ENCODE assay signal across 8 cellular contexts in genomic region chr16:85557976-85558589, GRCh38. TPM values are rescaled to one million over a fixed set of nuclear protein-coding genes. Genes with fewer than 3 reads are reported as not detected.
A peak's percentile ranks its signal among the peaks of the same experiment; 100 is the strongest.
DNase-seq lines count a peak whose midpoint lies in the region; ATAC-seq and TF ChIP-seq lines count a peak whose summit lies in the region.

No MANE protein-coding gene starts in this region.

- no peak for TF ChIP-seq POLR2A in esophagus muscularis mucosa (IDR thresholded peaks at IDR 0.05; ENCODE audit: low read depth)

- ATAC-seq in stimulated activated naive CD8-positive, alpha-beta T cell treated with anti-CD3 and anti-CD28 coated beads, Interleukin-15, Interleukin-2, amounts not matched to agents 100 U/mL and 50 U/mL, for 24 hours, result no peak
- ATAC-seq in HG02678 (IDR thresholded peaks at IDR 0.05; ENCODE audit: unreplicated experiment), result no peak

- H2AFZ ChIP-seq in OCI-LY7 (ENCODE audit: low read length) (no peak overlapping the region), trophoblast cell (ENCODE audit: insufficient read depth, low read length, poor library complexity) (no peak overlapping the region)

- H4K20me1 ChIP-seq in OCI-LY7 (ENCODE audit: insufficient read depth, low read length), result no peaks in the 10 kb centered on the region

- peaks cover 41% of the 10 kb centered on the region for H3K79me1 ChIP-seq in trophoblast cell (ENCODE audit: low read length)

- H3K79me2 ChIP-seq in OCI-LY7 (ENCODE audit: insufficient read depth, low read depth, low read length) (peaks cover 7% of the 10 kb centered on the region; the same call in 1 of the 2 replicates), trophoblast cell (ENCODE audit: control insufficient read depth, insufficient read depth, low read length, poor library complexity) (peaks cover 28% of the 10 kb centered on the region)

- no peaks in the 10 kb centered on the region for H3K27me3 ChIP-seq in esophagus muscularis mucosa
- H3K27me3 ChIP-seq in trophoblast cell (ENCODE audit: insufficient read depth, low read length), result no peaks in the 10 kb centered on the region

- H3K27ac ChIP-seq in OCI-LY7 (ENCODE audit: low read depth, low read length, poor library complexity, severe bottlenecking) (no peak overlapping the region), esophagus muscularis mucosa (replicated peaks in 1 of 4) (peak overlapping the region; percentile 79 to 88 (median 84)), trophoblast cell (ENCODE audit: low read depth, low read length) (peak overlapping the region; percentile 73)

- peak overlapping the region; percentile 72 for H3K27ac Mint-ChIP-seq in stimulated activated naive CD8-positive, alpha-beta T cell treated with anti-CD3 and anti-CD28 coated beads, Interleukin-15, Interleukin-2, amounts not matched to agents 100 ng/mL and 50 ng/mL, for 24 hours

- H4K12ac ChIP-seq in trophoblast cell (ENCODE audit: low read depth, low read length), result no peak overlapping the region

- H2BK5ac ChIP-seq in trophoblast cell (ENCODE audit: low read depth, low read length, poor library complexity), result peak overlapping the region; percentile 31

- H4K8ac ChIP-seq in trophoblast cell (ENCODE audit: low read depth, low read length), result peak overlapping the region; percentile 39

- H3K4me3 ChIP-seq in OCI-LY7 (ENCODE audit: low read depth, low read length, poor library complexity, severe bottlenecking), result peak overlapping the region; percentile 74
- H3K4me3 ChIP-seq in esophagus muscularis mucosa, result peak overlapping the region; percentile 74 to 85 (median 82)
- no peak overlapping the region for H3K4me3 ChIP-seq in trophoblast cell (ENCODE audit: low read depth, low read length)

- H3K4me2 ChIP-seq in OCI-LY7 (ENCODE audit: low read length), result peak overlapping the region; percentile 100
- H3K4me2 ChIP-seq in trophoblast cell (ENCODE audit: low read length), result peak overlapping the region; percentile 82

- peak overlapping the region; percentile 29 for H4K91ac ChIP-seq in trophoblast cell (ENCODE audit: low read depth, low read length)

- peak overlapping the region; percentile 34 for H3K4ac ChIP-seq in trophoblast cell (ENCODE audit: low read depth, low read length)

- no peak overlapping the region for H3K9ac ChIP-seq in trophoblast cell (ENCODE audit: low read length)

- peak overlapping the region; percentile 35 for H3K18ac ChIP-seq in trophoblast cell (ENCODE audit: low read length)

- no peaks in the 10 kb centered on the region for H3K36me3 Mint-ChIP-seq in stimulated activated naive CD8-positive, alpha-beta T cell treated with anti-CD3 and anti-CD28 coated beads, Interleukin-15, Interleukin-2, amounts not matched to agents 100 ng/mL and 50 ng/mL, for 24 hours (ENCODE audit: low read depth)

- no peak for TF ChIP-seq EP300 in esophagus muscularis mucosa (IDR thresholded peaks at IDR 0.05)

- BruUV-seq in OCI-LY7 (replicated peaks; lab: Mats Ljungman, UMichigan), result no TSS peak

- no peak overlapping the region for H3K23ac ChIP-seq in trophoblast cell (ENCODE audit: low read length)

- no peak for DNase-seq in stimulated activated naive CD8-positive, alpha-beta T cell treated with anti-CD3 and anti-CD28 coated beads, Interleukin-15, Interleukin-2, amounts not matched to agents 100 U/mL and 50 U/mL, for 24 hours
- DNase-seq in OCI-LY7 (ENCODE audit: low spot score) (peak; percentile 57), esophagus muscularis mucosa (ENCODE audit: extremely low spot score) (no peak), trophoblast cell (peak in 1 of 2 donors; percentile 57), ACHN (no peak), C1 segment of cervical spinal cord (lab: John Stamatoyannopoulos, UW) (no peak)

- intact Hi-C loops in OCI-LY7 (cut with micrococcal nuclease; ENCODE audit: unreplicated experiment), result loop anchor here (5.0 kb wide), 1 partner anchor 111 kb away; no protein-coding TSS in a partner anchor
- intact Hi-C loops in esophagus muscularis mucosa (cut with DNase I), result loop anchor here (5.0 kb wide), 1 partner anchor 136 kb away; no protein-coding TSS in a partner anchor

- in situ Hi-C loops in ACHN (cut with HindIII; ENCODE audit: low pct_ligation_motif_present, low pct_unique_long_range_greater_than_20kb, low sequenced_read_pairs), result no loop called here

- H3K4me3 Mint-ChIP-seq in stimulated activated naive CD8-positive, alpha-beta T cell treated with anti-CD3 and anti-CD28 coated beads, Interleukin-15, Interleukin-2, amounts not matched to agents 100 ng/mL and 50 ng/mL, for 24 hours, result peak overlapping the region; percentile 94

- CTCF ChIA-PET in OCI-LY7 (lab: Charles Lee; ENCODE audit: unreplicated experiment), result interaction anchor here (1.2 to 1.7 kb wide), 2 partner anchors 10 to 113 kb away, joined by 3 to 4 read pairs; no protein-coding TSS in a partner anchor

- no peaks in the 10 kb centered on the region for H3K9me3 Mint-ChIP-seq in stimulated activated naive CD8-positive, alpha-beta T cell treated with anti-CD3 and anti-CD28 coated beads, Interleukin-15, Interleukin-2, amounts not matched to agents 100 ng/mL and 50 ng/mL, for 24 hours

- H3K4me1 ChIP-seq in OCI-LY7 (ENCODE audit: insufficient read depth, low read length, poor library complexity, severe bottlenecking) (peaks cover 31% of the 10 kb centered on the region), esophagus muscularis mucosa (peaks cover 50 to 83% (median 77%) of the 10 kb centered on the region in 4 donors), trophoblast cell (ENCODE audit: control insufficient read depth in 1 of 2, insufficient read depth in 2 of 2, low read length in 2 of 2) (peaks cover 14 to 24% of the 10 kb centered on the region in 2 experiments)

- H3K4me1 Mint-ChIP-seq in stimulated activated naive CD8-positive, alpha-beta T cell treated with anti-CD3 and anti-CD28 coated beads, Interleukin-15, Interleukin-2, amounts not matched to agents 100 ng/mL and 50 ng/mL, for 24 hours (ENCODE audit: low read depth), result peaks cover 61% of the 10 kb centered on the region

- TF ChIP-seq CTCF in OCI-LY7 (conservative IDR thresholded peaks at IDR 0.05; ENCODE audit: low read length), result peak; percentile 36; the same call in 1 of the 2 replicates
- TF ChIP-seq CTCF in esophagus muscularis mucosa (IDR thresholded peaks at IDR 0.05), result no peak

- H3K36me3 ChIP-seq in OCI-LY7 (ENCODE audit: insufficient read depth, low read length) (no peaks in the 10 kb centered on the region), esophagus muscularis mucosa (no peaks in the 10 kb centered on the region), trophoblast cell (ENCODE audit: control insufficient read depth in 1 of 2, insufficient read depth in 2 of 2, low read length in 2 of 2) (no peaks in the 10 kb centered on the region)

- H2BK12ac ChIP-seq in trophoblast cell (ENCODE audit: low read length), result no peak overlapping the region

- POLR2A ChIA-PET in OCI-LY7 (lab: Charles Lee), result interaction anchor here (0.7 to 1.3 kb wide), 5 partner anchors 13 to 1955 kb away, joined by 3 to 5 read pairs (median 4); no protein-coding TSS in a partner anchor

- no peaks in the 10 kb centered on the region for H3K9me2 ChIP-seq in OCI-LY7 (ENCODE audit: insufficient read depth, low read length)

- no peaks in the 10 kb centered on the region for H3K9me3 ChIP-seq in OCI-LY7 (ENCODE audit: low read length)
- H3K9me3 ChIP-seq in esophagus muscularis mucosa, result no peaks in the 10 kb centered on the region
- H3K9me3 ChIP-seq in trophoblast cell (ENCODE audit: insufficient read depth, low read depth, low read length), result peaks cover 3% of the 10 kb centered on the region

- H2AK5ac ChIP-seq in trophoblast cell (ENCODE audit: low read length), result no peak overlapping the region

- WGBS in esophagus muscularis mucosa, result 17% methylated on average over 12 of the region's 12 CpGs
- no CpG with 5 or more reads among the region's 12 CpGs for WGBS in trophoblast cell (ENCODE audit: extremely low coverage, insufficient coverage, insufficient read length)

- H3K27me3 Mint-ChIP-seq in stimulated activated naive CD8-positive, alpha-beta T cell treated with anti-CD3 and anti-CD28 coated beads, Interleukin-15, Interleukin-2, amounts not matched to agents 100 ng/mL and 50 ng/mL, for 24 hours, result no peaks in the 10 kb centered on the region

- no peak overlapping the region for H2BK120ac ChIP-seq in trophoblast cell (ENCODE audit: insufficient read depth, low read length, poor library complexity)

- peak overlapping the region; percentile 17 for H3K14ac ChIP-seq in trophoblast cell (ENCODE audit: low read length)

RNA-seq across cellular contexts. Expression of gene GSE1, which starts 55.0 kb away (rescaled TPM):
- 30.9 and 32.4 TPM in 2 replicates for total RNA-seq in OCI-LY7 (2014; rRNA removed; shearing (Covaris generic))
- total RNA-seq in OCI-LY7 (2022), result 56.2 and 66.6 TPM in 2 replicates
- 10 to 100 TPM; 45.4 to 79.4 (median 49.5) TPM for total RNA-seq in esophagus muscularis mucosa
- 175 and 188 TPM in 2 replicates for polyA plus RNA-seq in trophoblast cell (2013)
